Comparison of ENCODE assay signal across 8 cellular contexts in the genomic region with DNA sequence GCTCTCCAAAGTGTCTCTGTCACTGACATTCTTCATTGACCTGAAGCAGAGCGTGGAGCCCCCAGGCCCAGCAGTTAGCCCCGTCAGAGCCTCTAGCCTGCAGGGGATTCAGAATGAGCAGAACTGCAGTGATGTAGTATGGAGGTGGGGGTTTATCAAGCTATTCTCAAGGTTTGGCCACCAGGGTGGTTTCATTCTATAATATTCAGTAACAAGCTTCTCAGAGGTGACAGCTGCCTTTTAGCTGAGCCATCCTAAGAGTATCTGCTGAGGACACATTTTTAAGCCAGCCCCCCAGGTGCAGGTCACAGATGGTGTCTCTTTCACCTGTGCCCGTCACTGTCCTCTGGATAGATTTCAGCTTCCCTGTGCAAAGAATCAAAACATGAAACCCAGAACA. TPM values are rescaled to one million over a fixed set of nuclear protein-coding genes. Genes with fewer than 3 reads are reported as not detected.
DNase-seq lines count a peak whose midpoint lies in the region; ATAC-seq lines count a peak whose summit lies in the region.

No MANE protein-coding gene starts in this region.

- DNase-seq in activated CD4-positive, alpha-beta T cell treated with anti-CD3 and anti-CD28 coated beads, Interleukin-2, amount 10 ng/mL, durations not matched to agents 7 days and 5 days = no peak
- no peak for DNase-seq in activated CD4-positive, alpha-beta T cell treated with anti-CD3 and anti-CD28 coated beads, Interleukin-2, amount 50 U/mL, for 4 hours
- DNase-seq in stimulated activated naive B cell treated with anti-CD40 and anti-IgM and Interleukin-4, amounts not matched to agents 10 μg/mL and 1 μg/mL and 100 μg/mL, for 72 hours = no peak
- DNase-seq in NOMO-1 (lab: John Stamatoyannopoulos, UW; ENCODE audit: unreplicated experiment in 2 of 2) = no peak
- DNase-seq in NCI-H1105 treated with DMSO at 0.1 percent for 48 hours (lab: John Stamatoyannopoulos, UW) = no peak
- DNase-seq in SKM-1 treated with dmso at 0.1 percent for 144 hours (lab: John Stamatoyannopoulos, UW; ENCODE audit: unreplicated experiment) = no peak

- H3K27me3 Mint-ChIP-seq in activated CD4-positive, alpha-beta T cell treated with anti-CD3 and anti-CD28 coated beads, Interleukin-2, amount 10 ng/mL, durations not matched to agents 7 days and 5 days = no peaks in the 10 kb centered on the region
- no peaks in the 10 kb centered on the region for H3K27me3 Mint-ChIP-seq in activated naive CD8-positive, alpha-beta T cell
- no peaks in the 10 kb centered on the region for H3K27me3 Mint-ChIP-seq in stimulated activated naive B cell treated with anti-CD40 and anti-IgM and Interleukin-4, amounts not matched to agents 10 μg/mL and 1 μg/mL and 100 μg/mL, for 72 hours

- peak; percentile 33 for ATAC-seq in HG03135 (IDR thresholded peaks at IDR 0.05; ENCODE audit: unreplicated experiment)
- ATAC-seq in stimulated activated naive B cell treated with anti-CD40 and anti-IgM and Interleukin-4, amounts not matched to agents 10 μg/mL and 1 μg/mL and 100 μg/mL, for 72 hours (replicated peaks) = peak; percentile 8 to 13

- peaks cover 89% of the 10 kb centered on the region for H3K4me1 Mint-ChIP-seq in activated CD4-positive, alpha-beta T cell treated with anti-CD3 and anti-CD28 coated beads, Interleukin-2, amount 10 ng/mL, durations not matched to agents 7 days and 5 days
- H3K4me1 Mint-ChIP-seq in activated naive CD8-positive, alpha-beta T cell (ENCODE audit: low read depth) = peaks cover 93% of the 10 kb centered on the region
- peaks cover 68 to 90% of the 10 kb centered on the region in 2 donors for H3K4me1 Mint-ChIP-seq in stimulated activated naive B cell treated with anti-CD40 and anti-IgM and Interleukin-4, amounts not matched to agents 10 μg/mL and 1 μg/mL and 100 μg/mL, for 72 hours

- H3K9me3 Mint-ChIP-seq in activated CD4-positive, alpha-beta T cell treated with anti-CD3 and anti-CD28 coated beads, Interleukin-2, amount 10 ng/mL, durations not matched to agents 7 days and 5 days = peaks cover 5% of the 10 kb centered on the region
- no peaks in the 10 kb centered on the region for H3K9me3 Mint-ChIP-seq in activated naive CD8-positive, alpha-beta T cell (ENCODE audit: low read depth)
- peaks cover 0 to 3% of the 10 kb centered on the region in 2 donors for H3K9me3 Mint-ChIP-seq in stimulated activated naive B cell treated with anti-CD40 and anti-IgM and Interleukin-4, amounts not matched to agents 10 μg/mL and 1 μg/mL and 100 μg/mL, for 72 hours

- H3K4me3 Mint-ChIP-seq in activated CD4-positive, alpha-beta T cell treated with anti-CD3 and anti-CD28 coated beads, Interleukin-2, amount 10 ng/mL, durations not matched to agents 7 days and 5 days = no peak overlapping the region
- H3K4me3 Mint-ChIP-seq in activated naive CD8-positive, alpha-beta T cell = peak overlapping the region; percentile 54
- peak overlapping the region; percentile 35 to 53 for H3K4me3 Mint-ChIP-seq in stimulated activated naive B cell treated with anti-CD40 and anti-IgM and Interleukin-4, amounts not matched to agents 10 μg/mL and 1 μg/mL and 100 μg/mL, for 72 hours

- POLR2A ChIA-PET in activated CD4-positive, alpha-beta T cell treated with anti-CD3 and anti-CD28 coated beads, Interleukin-2, amount 10 ng/mL, durations not matched to agents 7 days and 5 days (lab: Charles Lee) = interaction anchor here (0.6 kb wide), 1 partner anchor 8 kb away, joined by 3 read pairs; no protein-coding TSS in a partner anchor

- H3K27ac Mint-ChIP-seq in activated CD4-positive, alpha-beta T cell treated with anti-CD3 and anti-CD28 coated beads, Interleukin-2, amount 10 ng/mL, durations not matched to agents 7 days and 5 days = peak overlapping the region; percentile 92
- H3K27ac Mint-ChIP-seq in activated naive CD8-positive, alpha-beta T cell = peak overlapping the region; percentile 97
- H3K27ac Mint-ChIP-seq in stimulated activated naive B cell treated with anti-CD40 and anti-IgM and Interleukin-4, amounts not matched to agents 10 μg/mL and 1 μg/mL and 100 μg/mL, for 72 hours = peak overlapping the region; percentile 95

- CTCF ChIA-PET in activated CD4-positive, alpha-beta T cell treated with anti-CD3 and anti-CD28 coated beads, Interleukin-2, amount 10 ng/mL, durations not matched to agents 7 days and 5 days (lab: Charles Lee) = interaction anchor here (1.0 to 8.4 kb wide), 6 partner anchors 10 to 44 kb away, joined by 3 to 69 read pairs (median 7); no protein-coding TSS in a partner anchor

- H3K36me3 Mint-ChIP-seq in activated CD4-positive, alpha-beta T cell treated with anti-CD3 and anti-CD28 coated beads, Interleukin-2, amount 10 ng/mL, durations not matched to agents 7 days and 5 days (ENCODE audit: low read depth) = peaks cover 39% of the 10 kb centered on the region
- peaks cover 2% of the 10 kb centered on the region for H3K36me3 Mint-ChIP-seq in activated naive CD8-positive, alpha-beta T cell
- peaks cover 13 to 21% of the 10 kb centered on the region in 2 donors for H3K36me3 Mint-ChIP-seq in stimulated activated naive B cell treated with anti-CD40 and anti-IgM and Interleukin-4, amounts not matched to agents 10 μg/mL and 1 μg/mL and 100 μg/mL, for 72 hours

RNA-seq across cellular contexts. Expression of a gene that starts 31.9 kb away (rescaled TPM):
- total RNA-seq in activated CD4-positive, alpha-beta T cell treated with anti-CD3 and anti-CD28 coated beads, Interleukin-2, amount 10 ng/mL, durations not matched to agents 7 days and 5 days = 10 to 100 TPM; 45.9 to 62.6 TPM
